In the genomic region with DNA sequence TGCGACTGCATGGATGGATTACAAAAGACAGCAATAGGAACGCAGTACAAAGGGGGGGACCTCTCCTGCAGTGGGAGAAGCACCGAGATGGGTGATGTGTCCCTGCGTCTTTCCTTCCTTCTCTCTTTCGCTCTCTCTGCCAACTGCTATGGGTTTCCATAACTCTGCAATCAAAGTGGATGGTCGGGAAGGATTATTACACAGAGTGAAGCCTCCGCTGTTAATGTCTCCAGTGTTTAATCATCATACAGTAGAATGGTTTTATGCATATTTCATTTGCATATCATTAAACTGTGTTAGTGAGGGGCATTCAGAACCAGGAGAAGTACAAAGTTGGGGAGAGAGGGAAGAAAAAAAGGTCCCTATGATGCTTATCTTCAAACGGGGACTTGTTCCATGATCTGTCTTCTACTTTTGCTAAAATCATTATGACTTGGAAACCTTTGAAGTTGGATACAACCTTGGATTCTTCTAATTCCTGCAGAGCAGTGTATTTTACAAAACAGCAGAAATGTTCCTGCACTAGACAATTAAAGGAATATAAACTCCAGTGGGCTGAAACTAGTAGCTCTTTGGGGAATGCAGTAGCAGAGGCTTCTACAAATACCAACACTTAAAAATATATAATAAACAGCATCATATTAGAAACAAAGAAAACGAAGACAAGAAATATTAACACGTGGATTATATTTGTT, we compare ENCODE assay signal across 18 cellular contexts.
DNase-seq lines count a peak whose midpoint lies in the region; ATAC-seq and TF ChIP-seq lines count a peak whose summit lies in the region.
"Had no signal": no experiment of that assay in that cellular context is flagged by ENCODE, and none has a peak within 500 bp of the region (broad histone marks: within the 10 kb centered on the region; RNA-seq: fewer than 3 reads in every experiment).

No MANE protein-coding gene starts in this region.

- H3K4me3 ChIP-seq in astrocyte of the spinal cord (ENCODE audit: low read depth, low read length) = peak overlapping the region; percentile 32
- H3K4me3 ChIP-seq: GM12878, Peyer's patch had no signal

- H3K27ac Mint-ChIP-seq in glutamatergic neuron (ENCODE audit: unreplicated experiment) = no peak overlapping the region
- H3K27ac Mint-ChIP-seq: H9 had no signal

- DNase-seq in NCI-H345 (lab: John Stamatoyannopoulos, UW) (peak; percentile 36), NCI-H345 treated with DMSO at 0.1 percent for 48 hours (lab: John Stamatoyannopoulos, UW; ENCODE audit: unreplicated experiment) (no peak), astrocyte of the spinal cord (ENCODE audit: low read depth, low spot score) (no peak), medulla oblongata (ENCODE audit: extremely low spot score) (peak; percentile 66), NCI-H82 treated with DMSO at 0.1 percent for 48 hours (lab: John Stamatoyannopoulos, UW; ENCODE audit: unreplicated experiment) (no peak), glutamatergic neuron (no peak)
- DNase-seq: DMS153, H9, MM.1S, NCI-H187, NCI-H524 treated with DMSO at 0.1 percent for 48 hours, Peyer's patch, Right ventricle myocardium superior had no signal

- H3K27me3 Mint-ChIP-seq in glutamatergic neuron (ENCODE audit: unreplicated experiment) = no peaks in the 10 kb centered on the region

- ATAC-seq in activated CD4-positive, CD25-positive, alpha-beta regulatory T cell treated with anti-CD3 and anti-CD28 coated beads, Interleukin-2, amount 50 U/mL, for 24 hours = no peak
- ATAC-seq: GM12878, HepG2 had no signal

- peaks cover 4% of the 10 kb centered on the region for H3K36me3 Mint-ChIP-seq in glutamatergic neuron (ENCODE audit: unreplicated experiment)

- in situ Hi-C loops in astrocyte of the spinal cord (cut with HindIII; ENCODE audit: low sequenced_read_pairs) = no loop called here

- H3K27ac ChIP-seq in temporal lobe (ENCODE audit: low read depth, low read length) = peak overlapping the region; percentile 91
- H3K27ac ChIP-seq: Peyer's patch had no signal

- TF ChIP-seq CTCF in astrocyte of the spinal cord (IDR thresholded peaks at IDR 0.05; ENCODE audit: low read depth, low read length) (no peak), glutamatergic neuron (IDR thresholded peaks at IDR 0.05; ENCODE audit: partially characterized antibody, unreplicated experiment) (no peak)

- no peak overlapping the region for H3K4me3 Mint-ChIP-seq in glutamatergic neuron (ENCODE audit: unreplicated experiment)
- H3K4me3 Mint-ChIP-seq: CD14-positive monocyte, H9 had no signal

- no peaks in the 10 kb centered on the region for H3K9me3 Mint-ChIP-seq in glutamatergic neuron (ENCODE audit: unreplicated experiment)

- no peaks in the 10 kb centered on the region for H3K4me1 Mint-ChIP-seq in glutamatergic neuron (ENCODE audit: low read depth, unreplicated experiment)
- H3K4me1 Mint-ChIP-seq: CD14-positive monocyte had no signal

Comparison
In these comparisons a context has a peak if more than half of its experiments do, and no peak if none do; other contexts are left out.
1. DNase-seq: peak in NCI-H345 (single experiment) and medulla oblongata (single experiment); none in NCI-H345 treated with DMSO at 0.1 percent for 48 hours (single experiment), astrocyte of the spinal cord (single experiment), NCI-H82 treated with DMSO at 0.1 percent for 48 hours (single experiment) and glutamatergic neuron (single experiment).